ENCODE assay signal across 2 cellular contexts in the genomic region with DNA sequence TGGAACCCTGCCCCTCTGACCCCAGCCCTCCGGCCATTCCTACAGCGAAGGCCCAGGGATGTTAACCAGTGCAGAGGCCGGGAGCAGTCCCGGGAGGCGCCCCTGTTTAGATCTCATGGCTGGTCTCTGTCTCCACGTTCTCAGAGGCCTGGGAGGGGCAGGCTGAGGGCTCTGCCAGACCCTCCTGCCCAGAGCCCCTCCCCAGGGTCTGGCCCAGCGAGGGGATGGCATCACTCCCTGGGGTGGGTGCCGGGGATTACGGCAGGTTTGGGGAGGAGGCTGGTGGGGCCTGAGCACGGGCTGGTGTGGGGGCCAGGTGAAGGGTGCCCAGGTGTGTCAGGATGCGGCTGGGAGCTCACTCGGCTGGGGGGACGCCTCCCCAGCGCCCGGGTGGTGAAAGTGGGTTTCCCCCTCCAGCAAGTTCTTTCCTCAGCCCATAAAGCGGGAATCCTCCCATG.
TF ChIP-seq lines count a peak whose summit lies in the region.

No MANE protein-coding gene starts in this region.

TF ChIP-seq in SK-N-SH, 30 proteins besides CTCF, POLR2A, EP300 and RAD21 (continued from another document):
- TF ChIP-seq, protein P1, sequence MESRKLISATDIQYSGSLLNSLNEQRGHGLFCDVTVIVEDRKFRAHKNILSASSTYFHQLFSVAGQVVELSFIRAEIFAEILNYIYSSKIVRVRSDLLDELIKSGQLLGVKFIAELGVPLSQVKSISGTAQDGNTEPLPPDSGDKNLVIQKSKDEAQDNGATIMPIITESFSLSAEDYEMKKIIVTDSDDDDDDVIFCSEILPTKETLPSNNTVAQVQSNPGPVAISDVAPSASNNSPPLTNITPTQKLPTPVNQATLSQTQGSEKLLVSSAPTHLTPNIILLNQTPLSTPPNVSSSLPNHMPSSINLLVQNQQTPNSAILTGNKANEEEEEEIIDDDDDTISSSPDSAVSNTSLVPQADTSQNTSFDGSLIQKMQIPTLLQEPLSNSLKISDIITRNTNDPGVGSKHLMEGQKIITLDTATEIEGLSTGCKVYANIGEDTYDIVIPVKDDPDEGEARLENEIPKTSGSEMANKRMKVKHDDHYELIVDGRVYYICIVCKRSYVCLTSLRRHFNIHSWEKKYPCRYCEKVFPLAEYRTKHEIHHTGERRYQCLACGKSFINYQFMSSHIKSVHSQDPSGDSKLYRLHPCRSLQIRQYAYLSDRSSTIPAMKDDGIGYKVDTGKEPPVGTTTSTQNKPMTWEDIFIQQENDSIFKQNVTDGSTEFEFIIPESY (IDR thresholded peaks at IDR 0.05; ENCODE audit: borderline replicate concordance, low read depth) = no peak
- no peak for TF ChIP-seq JUND (IDR thresholded peaks at IDR 0.05)

TF ChIP-seq in SK-N-SH treated with all-trans-retinoic acid at 6 μM for 48 hours, 23 proteins besides CTCF, POLR2A, EP300 and RAD21 (continued from another document):
- TF ChIP-seq, protein P2, sequence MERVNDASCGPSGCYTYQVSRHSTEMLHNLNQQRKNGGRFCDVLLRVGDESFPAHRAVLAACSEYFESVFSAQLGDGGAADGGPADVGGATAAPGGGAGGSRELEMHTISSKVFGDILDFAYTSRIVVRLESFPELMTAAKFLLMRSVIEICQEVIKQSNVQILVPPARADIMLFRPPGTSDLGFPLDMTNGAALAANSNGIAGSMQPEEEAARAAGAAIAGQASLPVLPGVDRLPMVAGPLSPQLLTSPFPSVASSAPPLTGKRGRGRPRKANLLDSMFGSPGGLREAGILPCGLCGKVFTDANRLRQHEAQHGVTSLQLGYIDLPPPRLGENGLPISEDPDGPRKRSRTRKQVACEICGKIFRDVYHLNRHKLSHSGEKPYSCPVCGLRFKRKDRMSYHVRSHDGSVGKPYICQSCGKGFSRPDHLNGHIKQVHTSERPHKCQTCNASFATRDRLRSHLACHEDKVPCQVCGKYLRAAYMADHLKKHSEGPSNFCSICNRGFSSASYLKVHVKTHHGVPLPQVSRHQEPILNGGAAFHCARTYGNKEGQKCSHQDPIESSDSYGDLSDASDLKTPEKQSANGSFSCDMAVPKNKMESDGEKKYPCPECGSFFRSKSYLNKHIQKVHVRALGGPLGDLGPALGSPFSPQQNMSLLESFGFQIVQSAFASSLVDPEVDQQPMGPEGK (CRISPR knock-in tag; IDR thresholded peaks at IDR 0.05; ENCODE audit: borderline replicate concordance) = no peak
- TF ChIP-seq, protein P3, sequence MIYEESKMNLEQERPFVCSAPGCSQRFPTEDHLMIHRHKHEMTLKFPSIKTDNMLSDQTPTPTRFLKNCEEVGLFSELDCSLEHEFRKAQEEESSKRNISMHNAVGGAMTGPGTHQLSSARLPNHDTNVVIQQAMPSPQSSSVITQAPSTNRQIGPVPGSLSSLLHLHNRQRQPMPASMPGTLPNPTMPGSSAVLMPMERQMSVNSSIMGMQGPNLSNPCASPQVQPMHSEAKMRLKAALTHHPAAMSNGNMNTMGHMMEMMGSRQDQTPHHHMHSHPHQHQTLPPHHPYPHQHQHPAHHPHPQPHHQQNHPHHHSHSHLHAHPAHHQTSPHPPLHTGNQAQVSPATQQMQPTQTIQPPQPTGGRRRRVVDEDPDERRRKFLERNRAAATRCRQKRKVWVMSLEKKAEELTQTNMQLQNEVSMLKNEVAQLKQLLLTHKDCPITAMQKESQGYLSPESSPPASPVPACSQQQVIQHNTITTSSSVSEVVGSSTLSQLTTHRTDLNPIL (CRISPR knock-in tag; IDR thresholded peaks at IDR 0.05; ENCODE audit: low read depth) = no peak
- TF ChIP-seq, protein P4, sequence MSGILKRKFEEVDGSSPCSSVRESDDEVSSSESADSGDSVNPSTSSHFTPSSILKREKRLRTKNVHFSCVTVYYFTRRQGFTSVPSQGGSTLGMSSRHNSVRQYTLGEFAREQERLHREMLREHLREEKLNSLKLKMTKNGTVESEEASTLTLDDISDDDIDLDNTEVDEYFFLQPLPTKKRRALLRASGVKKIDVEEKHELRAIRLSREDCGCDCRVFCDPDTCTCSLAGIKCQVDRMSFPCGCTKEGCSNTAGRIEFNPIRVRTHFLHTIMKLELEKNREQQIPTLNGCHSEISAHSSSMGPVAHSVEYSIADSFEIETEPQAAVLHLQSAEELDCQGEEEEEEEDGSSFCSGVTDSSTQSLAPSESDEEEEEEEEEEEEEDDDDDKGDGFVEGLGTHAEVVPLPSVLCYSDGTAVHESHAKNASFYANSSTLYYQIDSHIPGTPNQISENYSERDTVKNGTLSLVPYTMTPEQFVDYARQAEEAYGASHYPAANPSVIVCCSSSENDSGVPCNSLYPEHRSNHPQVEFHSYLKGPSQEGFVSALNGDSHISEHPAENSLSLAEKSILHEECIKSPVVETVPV (CRISPR knock-in tag; IDR thresholded peaks at IDR 0.05) = no peak
- TF ChIP-seq ZC3H10 (CRISPR knock-in tag; IDR thresholded peaks at IDR 0.05) (no peak), PPARA (CRISPR knock-in tag; IDR thresholded peaks at IDR 0.05; ENCODE audit: borderline replicate concordance) (no peak), ZNF8 (CRISPR knock-in tag; IDR thresholded peaks at IDR 0.05) (no peak), ZFP30 (CRISPR knock-in tag; IDR thresholded peaks at IDR 0.05) (no peak), SNAI2 (CRISPR knock-in tag; IDR thresholded peaks at IDR 0.05) (no peak), OSR1 (CRISPR knock-in tag; IDR thresholded peaks at IDR 0.05) (no peak), RARB (CRISPR knock-in tag; IDR thresholded peaks at IDR 0.05) (no peak), ARNTL (CRISPR knock-in tag; IDR thresholded peaks at IDR 0.05; ENCODE audit: borderline replicate concordance, low read depth) (no peak), GLIS3 (CRISPR knock-in tag; IDR thresholded peaks at IDR 0.05) (no peak), ZNF70 (CRISPR knock-in tag; IDR thresholded peaks at IDR 0.05) (no peak), ZNF565 (CRISPR knock-in tag; conservative IDR thresholded peaks at IDR 0.05; ENCODE audit: low read depth) (no peak)
- TF ChIP-seq, protein P5, sequence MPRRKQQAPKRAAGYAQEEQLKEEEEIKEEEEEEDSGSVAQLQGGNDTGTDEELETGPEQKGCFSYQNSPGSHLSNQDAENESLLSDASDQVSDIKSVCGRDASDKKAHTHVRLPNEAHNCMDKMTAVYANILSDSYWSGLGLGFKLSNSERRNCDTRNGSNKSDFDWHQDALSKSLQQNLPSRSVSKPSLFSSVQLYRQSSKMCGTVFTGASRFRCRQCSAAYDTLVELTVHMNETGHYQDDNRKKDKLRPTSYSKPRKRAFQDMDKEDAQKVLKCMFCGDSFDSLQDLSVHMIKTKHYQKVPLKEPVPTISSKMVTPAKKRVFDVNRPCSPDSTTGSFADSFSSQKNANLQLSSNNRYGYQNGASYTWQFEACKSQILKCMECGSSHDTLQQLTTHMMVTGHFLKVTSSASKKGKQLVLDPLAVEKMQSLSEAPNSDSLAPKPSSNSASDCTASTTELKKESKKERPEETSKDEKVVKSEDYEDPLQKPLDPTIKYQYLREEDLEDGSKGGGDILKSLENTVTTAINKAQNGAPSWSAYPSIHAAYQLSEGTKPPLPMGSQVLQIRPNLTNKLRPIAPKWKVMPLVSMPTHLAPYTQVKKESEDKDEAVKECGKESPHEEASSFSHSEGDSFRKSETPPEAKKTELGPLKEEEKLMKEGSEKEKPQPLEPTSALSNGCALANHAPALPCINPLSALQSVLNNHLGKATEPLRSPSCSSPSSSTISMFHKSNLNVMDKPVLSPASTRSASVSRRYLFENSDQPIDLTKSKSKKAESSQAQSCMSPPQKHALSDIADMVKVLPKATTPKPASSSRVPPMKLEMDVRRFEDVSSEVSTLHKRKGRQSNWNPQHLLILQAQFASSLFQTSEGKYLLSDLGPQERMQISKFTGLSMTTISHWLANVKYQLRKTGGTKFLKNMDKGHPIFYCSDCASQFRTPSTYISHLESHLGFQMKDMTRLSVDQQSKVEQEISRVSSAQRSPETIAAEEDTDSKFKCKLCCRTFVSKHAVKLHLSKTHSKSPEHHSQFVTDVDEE (CRISPR knock-in tag; IDR thresholded peaks at IDR 0.05) = no peak
- TF ChIP-seq, protein P6, sequence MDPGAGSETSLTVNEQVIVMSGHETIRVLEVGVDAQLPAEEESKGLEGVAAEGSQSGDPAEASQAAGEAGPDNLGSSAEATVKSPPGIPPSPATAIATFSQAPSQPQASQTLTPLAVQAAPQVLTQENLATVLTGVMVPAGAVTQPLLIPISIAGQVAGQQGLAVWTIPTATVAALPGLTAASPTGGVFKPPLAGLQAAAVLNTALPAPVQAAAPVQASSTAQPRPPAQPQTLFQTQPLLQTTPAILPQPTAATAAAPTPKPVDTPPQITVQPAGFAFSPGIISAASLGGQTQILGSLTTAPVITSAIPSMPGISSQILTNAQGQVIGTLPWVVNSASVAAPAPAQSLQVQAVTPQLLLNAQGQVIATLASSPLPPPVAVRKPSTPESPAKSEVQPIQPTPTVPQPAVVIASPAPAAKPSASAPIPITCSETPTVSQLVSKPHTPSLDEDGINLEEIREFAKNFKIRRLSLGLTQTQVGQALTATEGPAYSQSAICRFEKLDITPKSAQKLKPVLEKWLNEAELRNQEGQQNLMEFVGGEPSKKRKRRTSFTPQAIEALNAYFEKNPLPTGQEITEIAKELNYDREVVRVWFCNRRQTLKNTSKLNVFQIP (CRISPR knock-in tag; IDR thresholded peaks at IDR 0.05; ENCODE audit: borderline replicate concordance, low read depth) = no peak
